In genomic region chr1:3995141-3995780, GRCh38 we compare ENCODE assay signal across 20 cellular contexts.
"Had no signal": no experiment of that assay in that cellular context is flagged by ENCODE, and none has a peak within 500 bp of the region (broad histone marks: within the 10 kb centered on the region; RNA-seq: fewer than 3 reads in every experiment).

No MANE protein-coding gene starts in this region.

- H3K27me3 ChIP-seq: thyroid gland had no signal

- H3K27ac ChIP-seq: lower lobe of right lung, neutrophil, pancreas, stomach, thyroid gland had no signal

- ATAC-seq: effector memory CD8-positive, alpha-beta T cell; left lobe of liver; lower lobe of right lung; pancreas; sciatic nerve; stimulated activated effector memory CD8-positive, alpha-beta T cell treated with anti-CD3 and anti-CD28 coated beads, Interleukin-12 subunit alpha, Interleukin-12 subunit beta, amount 100 ng/mL, for 72 hours had no signal

- H3K4me3 ChIP-seq: lower lobe of right lung, pancreas, smooth muscle cell, stomach, thyroid gland had no signal

- H3K36me3 Mint-ChIP-seq: natural killer cell had no signal

- H3K27ac Mint-ChIP-seq: effector memory CD8-positive, alpha-beta T cell; natural killer cell; progenitor cell of endocrine pancreas; stimulated activated effector memory CD8-positive, alpha-beta T cell treated with anti-CD3 and anti-CD28 coated beads, Interleukin-12 subunit alpha, Interleukin-12 subunit beta, amount 100 ng/mL, for 72 hours had no signal

- DNase-seq: cortex of kidney; effector memory CD8-positive, alpha-beta T cell; lower lobe of right lung; natural killer cell; pancreas; stimulated activated CD4-positive, alpha-beta T cell treated with anti-CD3 and anti-CD28 coated beads, Interleukin-2, amount 100 ng/mL, for 24 hours; stimulated activated CD4-positive, alpha-beta T cell treated with anti-CD3 and anti-CD28 coated beads, Interleukin-4, amount 100 ng/mL, for 24 hours; stimulated activated naive CD4-positive, alpha-beta T cell treated with Interleukin-2 at 50 U/mL for 16 hours; stomach; thyroid gland; trophoblast cell had no signal

- H3K9me3 Mint-ChIP-seq: natural killer cell had no signal

- H3K4me1 Mint-ChIP-seq: natural killer cell; stimulated activated effector memory CD8-positive, alpha-beta T cell treated with anti-CD3 and anti-CD28 coated beads, Interleukin-12 subunit alpha, Interleukin-12 subunit beta, amount 100 ng/mL, for 72 hours had no signal

- H3K36me3 ChIP-seq: lower lobe of right lung, neutrophil, pancreas, stomach, thyroid gland had no signal

- FAIRE-seq: endometrium, frontal cortex, keratinocyte, pancreas had no signal

- H3K4me3 Mint-ChIP-seq: effector memory CD8-positive, alpha-beta T cell; natural killer cell; stimulated activated effector memory CD8-positive, alpha-beta T cell treated with anti-CD3 and anti-CD28 coated beads, Interleukin-12 subunit alpha, Interleukin-12 subunit beta, amount 100 ng/mL, for 72 hours had no signal

- H3K4me1 ChIP-seq: lower lobe of right lung, pancreas, stomach, thyroid gland had no signal

- H3K9me3 ChIP-seq: lower lobe of right lung, neutrophil, pancreas, thyroid gland had no signal
